Comparison of ENCODE assay signal across 14 cellular contexts in genomic region chr11:126415128-126415527, GRCh38. TPM values are rescaled to one million over a fixed set of nuclear protein-coding genes. Genes with fewer than 3 reads are reported as not detected.
DNase-seq lines count a peak whose midpoint lies in the region; ATAC-seq, FAIRE-seq and TF ChIP-seq lines count a peak whose summit lies in the region.
"Had no signal": no experiment of that assay in that cellular context is flagged by ENCODE, and none has a peak within 500 bp of the region (broad histone marks: within the 10 kb centered on the region; RNA-seq: fewer than 3 reads in every experiment).

No MANE protein-coding gene starts in this region.

- H4K5ac ChIP-seq in IMR-90 (ENCODE audit: low read depth, low read length): peak overlapping the region; percentile 4; the same call in 1 of the 2 replicates

- CTCF ChIA-PET in IMR-90 (lab: Yijun Ruan, JAX): no interaction called here

- peak overlapping the region; percentile 13; the same call in 1 of the 2 replicates for H3K4ac ChIP-seq in IMR-90 (ENCODE audit: low read depth, low read length)

- H2BK20ac ChIP-seq in IMR-90 (ENCODE audit: low read depth, low read length): no peak overlapping the region

- H3K27ac ChIP-seq in IMR-90 (ENCODE audit: insufficient read depth, low read length) (peak overlapping the region; percentile 60; the same call in 1 of the 2 replicates), fibroblast of lung (ENCODE audit: insufficient read depth, low read length) (peak overlapping the region; percentile 42), stomach (peak overlapping the region; percentile 49 to 90 (median 78))

- peaks cover 12% of the 10 kb centered on the region for H3K27me3 Mint-ChIP-seq in endothelial cell (ENCODE audit: unreplicated experiment)

- H3K56ac ChIP-seq in IMR-90 (ENCODE audit: extremely low read depth, insufficient read depth, low read length): no peak overlapping the region

- H3K36me3 ChIP-seq in IMR-90 (ENCODE audit: control insufficient read depth, insufficient read depth, low read length) (peaks cover 8% of the 10 kb centered on the region; the same call in 1 of the 2 replicates), fibroblast of lung (ENCODE audit: control insufficient read depth, insufficient read depth, low read length) (no peaks in the 10 kb centered on the region), stomach (peaks cover 0 to 15% (median 10%) of the 10 kb centered on the region in 4 donors)

- no peak overlapping the region for H2BK5ac ChIP-seq in IMR-90 (ENCODE audit: low read depth, low read length, poor library complexity, severe bottlenecking)

- peak overlapping the region; percentile 24; the same call in 1 of the 2 replicates for H2AK5ac ChIP-seq in IMR-90 (ENCODE audit: low read depth, low read length)

- H3K27me3 ChIP-seq in IMR-90 (ENCODE audit: control insufficient read depth, insufficient read depth, low read length) (no peaks in the 10 kb centered on the region), fibroblast of lung (ENCODE audit: control insufficient read depth, insufficient read depth, low read length) (no peaks in the 10 kb centered on the region), stomach (no peaks in the 10 kb centered on the region)

- no peak for FAIRE-seq in GM12891 (lab: Jason Lieb, UNC)

- no peaks in the 10 kb centered on the region for H3K79me2 ChIP-seq in fibroblast of lung (ENCODE audit: control insufficient read depth, insufficient read depth, low read length)

- no TSS peak for BruUV-seq in IMR-90 (replicated peaks; lab: Mats Ljungman, UMichigan)

- peaks cover 0 to 5% of the 10 kb centered on the region in 2 experiments; a peak in 1 of 4 replicates for H3K79me1 ChIP-seq in IMR-90 (ENCODE audit: low read depth in 1 of 2, low read length in 2 of 2)

- no peak overlapping the region for H3K4me3 ChIP-seq in IMR-90 (ENCODE audit: insufficient read depth, low read depth, low read length)
- H3K4me3 ChIP-seq in fibroblast of lung (replicated peaks in 1 of 4; ENCODE audit: control extremely low read depth in 1 of 4, insufficient read depth in 1 of 4, low read depth in 3 of 4, low read length in 4 of 4): peak overlapping the region in 1 of 4 experiments; percentile 10
- H3K4me3 ChIP-seq in stomach: no peak overlapping the region

- H3K4me3 Mint-ChIP-seq in endothelial cell (ENCODE audit: unreplicated experiment): no peak overlapping the region

- H3K9me1 ChIP-seq in IMR-90 (ENCODE audit: insufficient read depth, low read length): peaks cover 21% of the 10 kb centered on the region

- H2AFZ ChIP-seq in IMR-90 (replicated peaks; ENCODE audit: low read length, poor library complexity) (peak overlapping the region; percentile 28), fibroblast of lung (ENCODE audit: low read length) (no peak overlapping the region)

- no peak overlapping the region for H3K27ac Mint-ChIP-seq in endothelial cell (ENCODE audit: unreplicated experiment)
- H3K27ac Mint-ChIP-seq: activated naive CD4-positive, alpha-beta T cell treated with anti-CD3 and anti-CD28 coated beads, Interleukin-2, amount 50 U/mL, for 72 hours; CD8-positive, alpha-beta T cell; IgD-negative memory B cell had no signal

- TF ChIP-seq POLR2A in IMR-90 (IDR thresholded peaks at IDR 0.05; ENCODE audit: low read depth, low read length) (no peak), stomach (IDR thresholded peaks at IDR 0.05) (no peak), GM12891 (IDR thresholded peaks at IDR 0.05; ENCODE audit: low read depth, low read length) (no peak)

- peak overlapping the region; percentile 10; the same call in 1 of the 2 replicates for H3K18ac ChIP-seq in IMR-90 (ENCODE audit: low read depth, low read length)

- TF ChIP-seq CTCF in IMR-90 (conservative IDR thresholded peaks at IDR 0.05; ENCODE audit: low read depth, low read length) (no peak), fibroblast of lung (conservative IDR thresholded peaks at IDR 0.05 in 1 of 2, IDR thresholded peaks at IDR 0.05 in 1 of 2; ENCODE audit: low read depth in 1 of 2, low read length in 2 of 2) (no peak), stomach (IDR thresholded peaks at IDR 0.05) (no peak), endothelial cell (IDR thresholded peaks at IDR 0.05; ENCODE audit: unreplicated experiment) (no peak)

- TF ChIP-seq RAD21 in IMR-90 (IDR thresholded peaks at IDR 0.05; ENCODE audit: low read length): no peak

- H4K20me1 ChIP-seq in IMR-90 (ENCODE audit: insufficient read depth, low read length) (no peaks in the 10 kb centered on the region; the same call in 1 of the 2 replicates), fibroblast of lung (ENCODE audit: control insufficient read depth, extremely low read depth, insufficient read depth, low read length) (no peaks in the 10 kb centered on the region)

- H3K36me3 Mint-ChIP-seq in endothelial cell (ENCODE audit: low read depth, unreplicated experiment): peaks cover 15% of the 10 kb centered on the region
- H3K36me3 Mint-ChIP-seq: activated naive CD4-positive, alpha-beta T cell treated with anti-CD3 and anti-CD28 coated beads, Interleukin-2, amount 50 U/mL, for 72 hours had no signal

- dilution Hi-C loops in IMR-90 (cut with HindIII; ENCODE audit: low sequenced_read_pairs, unreplicated experiment): no loop called here

- H3K4me1 Mint-ChIP-seq in endothelial cell (ENCODE audit: unreplicated experiment): peaks cover 14% of the 10 kb centered on the region

- in situ Hi-C loops in IMR-90 (cut with MboI; ENCODE audit: low sequenced_read_pairs): loop anchor here (10.0 kb wide), 1 partner anchor 100 kb away; no protein-coding TSS in a partner anchor

- H4K8ac ChIP-seq in IMR-90 (ENCODE audit: low read depth in 2 of 2, low read length in 2 of 2): peak overlapping the region in 1 of 2 experiments; percentile 95; a peak in 2 of 4 replicates

- ATAC-seq in IMR-90 (ENCODE audit: low read depth) (no peak), GM21825 (IDR thresholded peaks at IDR 0.05; ENCODE audit: unreplicated experiment) (no peak)
- ATAC-seq: activated CD4-positive, CD25-positive, alpha-beta regulatory T cell treated with anti-CD3 and anti-CD28 coated beads, Interleukin-2, amount 50 U/mL, for 24 hours; activated naive CD4-positive, alpha-beta T cell treated with anti-CD3 and anti-CD28 coated beads, Interleukin-2, amount 50 U/mL, for 72 hours; CD8-positive, alpha-beta T cell had no signal

- H3K4me1 ChIP-seq in IMR-90 (ENCODE audit: control insufficient read depth, insufficient read depth, low read length): peaks cover 27% of the 10 kb centered on the region
- peaks cover 22% of the 10 kb centered on the region for H3K4me1 ChIP-seq in fibroblast of lung (ENCODE audit: control insufficient read depth, extremely low read depth, insufficient read depth, low read length)
- H3K4me1 ChIP-seq in stomach: peaks cover 22 to 62% (median 44%) of the 10 kb centered on the region in 4 donors

- no peak overlapping the region for H4K91ac ChIP-seq in IMR-90 (ENCODE audit: insufficient read depth, low read depth, low read length)

- H3K9me3 ChIP-seq in IMR-90 (ENCODE audit: control insufficient read depth, insufficient read depth, low read length) (no peaks in the 10 kb centered on the region), fibroblast of lung (ENCODE audit: control insufficient read depth, insufficient read depth, low read depth, low read length) (no peaks in the 10 kb centered on the region), stomach (no peaks in the 10 kb centered on the region)

- H2BK15ac ChIP-seq in IMR-90 (ENCODE audit: low read depth, low read length): no peak overlapping the region

- H3K4me2 ChIP-seq in IMR-90 (ENCODE audit: low read depth, low read length): no peak overlapping the region; the same call in 1 of the 2 replicates
- peak overlapping the region; percentile 25 for H3K4me2 ChIP-seq in fibroblast of lung (ENCODE audit: extremely low read depth, insufficient read depth, low read length)

- H3K23ac ChIP-seq in IMR-90 (ENCODE audit: low read depth, low read length): peak overlapping the region; percentile 39; the same call in 1 of the 2 replicates

- no peak for TF ChIP-seq EP300 in stomach (IDR thresholded peaks at IDR 0.05)

- intact Hi-C loops in IMR-90 (cut with micrococcal nuclease) (no loop called here), stomach (cut with DNase I; ENCODE audit: low total_unique reads) (loop anchor here (10.0 kb wide), 1 partner anchor 100 kb away; no protein-coding TSS in a partner anchor)

- H3K9ac ChIP-seq in IMR-90 (ENCODE audit: low read depth, low read length): no peak overlapping the region
- no peak overlapping the region for H3K9ac ChIP-seq in fibroblast of lung (ENCODE audit: insufficient read depth, low read length)

- DNase-seq in IMR-90 (peak; percentile 69), fibroblast of lung (ENCODE audit: low read depth in 2 of 2) (peak; percentile 12 to 96), medulla oblongata (ENCODE audit: extremely low spot score) (peak; percentile 81), stomach (peak; percentile 60), GM12891 (ENCODE audit: insufficient read length, low spot score) (no peak), endothelial cell (ENCODE audit: low spot score) (no peak)
- DNase-seq in activated CD8-positive, alpha-beta memory T cell treated with anti-CD3 and anti-CD28 coated beads, Interleukin-2, amount 50 U/mL, for 48 hours: no peak
- DNase-seq: CD8-positive, alpha-beta T cell; NCI-H2081 treated with DMSO at 0.1 percent for 48 hours; SIG-M5 had no signal

- 20% methylated on average over 1 of the region's 7 CpGs; no CpG with 5 or more reads in 1 of the 2 experiments for WGBS in IMR-90 (ENCODE audit: extremely low coverage in 2 of 2, insufficient read length in 1 of 2), 2 experiments
- WGBS in stomach, 5 donors: 29 to 71% (median 52%) methylated on average over 7 of the region's 7 CpGs

- H2AK9ac ChIP-seq in IMR-90 (replicated peaks; ENCODE audit: low read depth, low read length, poor library complexity): peak overlapping the region; percentile 46

- no peaks in the 10 kb centered on the region for H3K9me3 Mint-ChIP-seq in endothelial cell (ENCODE audit: unreplicated experiment)
- H3K9me3 Mint-ChIP-seq: activated naive CD4-positive, alpha-beta T cell treated with anti-CD3 and anti-CD28 coated beads, Interleukin-2, amount 50 U/mL, for 72 hours; CD8-positive, alpha-beta T cell; IgD-negative memory B cell had no signal

- POLR2A ChIA-PET in IMR-90 (lab: Charles Lee; ENCODE audit: unreplicated experiment): no interaction called here

- no peak overlapping the region for H3K14ac ChIP-seq in IMR-90 (replicated peaks; ENCODE audit: low read depth, low read length)

- H2BK120ac ChIP-seq in IMR-90 (ENCODE audit: low read depth, low read length): no peak overlapping the region

RNA-seq across cellular contexts. Expression of gene ST3GAL4, which starts 59.6 kb away (rescaled TPM):
- total RNA-seq in IMR-90 (2012; rRNA removed) (12.5 and 17.0 TPM in 2 replicates), fibroblast of lung (25.2 and 36.8 TPM in 2 replicates), stomach (10 to 100 TPM in 3 of 5 donors, 1 to 10 TPM in 1, not detected in 1; 9.9 to 31.0 (median 18.4) TPM), endothelial cell (ENCODE audit: unreplicated experiment) (25.9 TPM)
- polyA plus RNA-seq in IMR-90 (2012; rRNA removed) (18.3 and 19.7 TPM in 2 replicates), fibroblast of lung (16.7 and 24.8 TPM in 2 replicates), stomach (10 to 100 TPM; 12.5 to 26.0 (median 15.7) TPM)
- 19.6 and 25.9 TPM in 2 replicates for polyA plus RNA-seq in IMR-90 (2012; cell fraction: cytosol; rRNA removed)
- polyA plus RNA-seq in IMR-90 (2012; cell fraction: nucleus; rRNA removed; ENCODE audit: low replicate concordance): 12.5 and 20.7 TPM in 2 replicates
- 14.7 and 23.5 TPM in 2 replicates for polyA plus RNA-seq in fibroblast of lung (2012)
- polyA minus RNA-seq in fibroblast of lung (ENCODE audit: low replicate concordance): 25.7 and 55.7 TPM in 2 replicates
- 3.5 TPM for polyA plus RNA-seq in GM12891 (2012; ENCODE audit: low read depth, missing spikeins)

Comparison
In these comparisons a context has a peak if more than half of its experiments do, and no peak if none do; other contexts are left out.
1. DNase-seq: peak in IMR-90 (single experiment), fibroblast of lung (2 of 2), medulla oblongata (single experiment) and stomach (single experiment); none in GM12891 (single experiment), endothelial cell (single experiment) and activated CD8-positive, alpha-beta memory T cell treated with anti-CD3 and anti-CD28 coated beads, Interleukin-2, amount 50 U/mL, for 48 hours (single experiment).
2. Peak in every context shown above with its lines, with median percentiles within 50 percentile points of each other: H3K27ac ChIP-seq.